In genomic region chr1:32221581-32221979, GRCh38 we compare ENCODE assay signal across 1 cellular context.
TF ChIP-seq lines count a peak whose summit lies in the region.

No MANE protein-coding gene starts in this region.

TF ChIP-seq in K562, 482 proteins besides CTCF, POLR2A, EP300 and RAD21 (continued from another document and continues in another):
- 0 out of 2 replicates have a peak, but pooled peaks have one; percentile 7 for TF ChIP-seq ZNF395 (CRISPR knock-in tag; IDR thresholded peaks at IDR 0.05)
- TF ChIP-seq E2F5 (CRISPR knock-in tag; IDR thresholded peaks at IDR 0.05), result no peak
- TF ChIP-seq BRF1 (IDR thresholded peaks at IDR 0.05; ENCODE audit: borderline replicate concordance, extremely low read depth, insufficient read length), result no peak
- TF ChIP-seq GTF2F1 (IDR thresholded peaks at IDR 0.05; ENCODE audit: low read depth, low read length), result no peak
- no peak for TF ChIP-seq TCF7L2 (IDR thresholded peaks at IDR 0.05; ENCODE audit: low read depth, low read length)
- TF ChIP-seq PHF8 (IDR thresholded peaks at IDR 0.05; ENCODE audit: borderline replicate concordance, low read length), result no peak
- no peak for TF ChIP-seq E2F1 (CRISPR knock-in tag; IDR thresholded peaks at IDR 0.05)
- no peak for TF ChIP-seq ZFP91 (CRISPR knock-in tag; IDR thresholded peaks at IDR 0.05)
- TF ChIP-seq ZNF263 (CRISPR knock-in tag; IDR thresholded peaks at IDR 0.05; ENCODE audit: borderline replicate concordance), result peak; percentile 29; the same call in 1 of the 2 replicates
- no peak for TF ChIP-seq HSF4 (CRISPR knock-in tag; IDR thresholded peaks at IDR 0.05; ENCODE audit: borderline replicate concordance)
- TF ChIP-seq TCF7 (IDR thresholded peaks at IDR 0.05; ENCODE audit: borderline replicate concordance), result no peak
- TF ChIP-seq NFRKB (IDR thresholded peaks at IDR 0.05; ENCODE audit: low read depth), result 0 out of 2 replicates have a peak, but pooled peaks have one; percentile 19
- TF ChIP-seq ATF6 (CRISPR knock-in tag; IDR thresholded peaks at IDR 0.05), result peak; percentile 81; the same call in 1 of the 2 replicates
- no peak for TF ChIP-seq ZNF311 (CRISPR knock-in tag; IDR thresholded peaks at IDR 0.05)
- no peak for TF ChIP-seq TARDBP (IDR thresholded peaks at IDR 0.05)
- no peak for TF ChIP-seq ZC3H8 (IDR thresholded peaks at IDR 0.05)
- TF ChIP-seq CBX2 (IDR thresholded peaks at IDR 0.05; ENCODE audit: insufficient read depth, low read length, poor library complexity, severe bottlenecking), result no peak
- TF ChIP-seq MECOM (CRISPR knock-in tag; IDR thresholded peaks at IDR 0.05), result no peak
- TF ChIP-seq ZNF589 (CRISPR knock-in tag; IDR thresholded peaks at IDR 0.05; ENCODE audit: low read depth), result 0 out of 2 replicates have a peak, but pooled peaks have one; percentile 22
- no peak for TF ChIP-seq YY1 (IDR thresholded peaks at IDR 0.05; ENCODE audit: borderline replicate concordance in 1 of 3, control insufficient read depth in 1 of 3, extremely low read depth in 1 of 3, insufficient read depth in 3 of 3, insufficient read length in 1 of 3, insufficient replicate concordance in 2 of 3, low read depth in 1 of 3, low read length in 2 of 3)
- no peak for TF ChIP-seq ADNP (tag; IDR thresholded peaks at IDR 0.05)
- no peak for TF ChIP-seq TCFL5 (CRISPR knock-in tag; conservative IDR thresholded peaks at IDR 0.05)
- TF ChIP-seq EGR1 (conservative IDR thresholded peaks at IDR 0.05), result no peak
- peak; percentile 60 for TF ChIP-seq CEBPG (CRISPR knock-in tag; IDR thresholded peaks at IDR 0.05)
- peak in 1 of 2 experiments; percentile 71; a peak in 1 of 4 replicates for TF ChIP-seq CEBPG (tag; conservative IDR thresholded peaks at IDR 0.05 in 1 of 2, IDR thresholded peaks at IDR 0.05 in 1 of 2)
- peak; percentile 57; the same call in 1 of the 2 replicates for TF ChIP-seq POLR2H (tag; IDR thresholded peaks at IDR 0.05; ENCODE audit: low read depth)
- TF ChIP-seq ETV5 (CRISPR knock-in tag; IDR thresholded peaks at IDR 0.05; ENCODE audit: low read depth), result peak; percentile 16; the same call in 1 of the 2 replicates
- TF ChIP-seq CHD1 (IDR thresholded peaks at IDR 0.05; ENCODE audit: low read length), result peak; percentile 48
- TF ChIP-seq IRF2 (CRISPR knock-in tag; IDR thresholded peaks at IDR 0.05), result no peak
- TF ChIP-seq NR2C2 (CRISPR knock-in tag; IDR thresholded peaks at IDR 0.05), result peak; percentile 5; the same call in 1 of the 2 replicates
- TF ChIP-seq NR2C2 (tag; IDR thresholded peaks at IDR 0.05), result no peak
- no peak for TF ChIP-seq ZNF384 (IDR thresholded peaks at IDR 0.05; ENCODE audit: low read depth, low read length)
- TF ChIP-seq SUPT5H (IDR thresholded peaks at IDR 0.05), result no peak
- TF ChIP-seq MLX (CRISPR knock-in tag; conservative IDR thresholded peaks at IDR 0.05), result no peak
- TF ChIP-seq NBN (IDR thresholded peaks at IDR 0.05; ENCODE audit: low read depth), result no peak
- TF ChIP-seq MEF2D (tag; conservative IDR thresholded peaks at IDR 0.05; ENCODE audit: low read depth), result no peak
- no peak for TF ChIP-seq FOXM1 (IDR thresholded peaks at IDR 0.05; ENCODE audit: low read depth)
- TF ChIP-seq FOXM1 (CRISPR knock-in tag; IDR thresholded peaks at IDR 0.05; ENCODE audit: low read depth), result 0 out of 2 replicates have a peak, but pooled peaks have one; percentile 30
- TF ChIP-seq UBTF (IDR thresholded peaks at IDR 0.05; ENCODE audit: borderline replicate concordance in 1 of 2, low read depth in 2 of 2, low read length in 2 of 2), result 0 out of 4 replicates have a peak, but pooled peaks of 1 of the 2 experiments have one; percentile 19
- TF ChIP-seq CBX1 (IDR thresholded peaks at IDR 0.05; ENCODE audit: low read depth), result no peak
- TF ChIP-seq SNIP1 (IDR thresholded peaks at IDR 0.05; ENCODE audit: low read depth), result no peak
- TF ChIP-seq GABPB2 (CRISPR knock-in tag; conservative IDR thresholded peaks at IDR 0.05), result 0 out of 2 replicates have a peak, but pooled peaks have one; percentile 52
- TF ChIP-seq CBFB (CRISPR knock-in tag; IDR thresholded peaks at IDR 0.05), result 0 out of 2 replicates have a peak, but pooled peaks have one; percentile 54
- no peak for TF ChIP-seq CBX5 (IDR thresholded peaks at IDR 0.05; ENCODE audit: borderline replicate concordance, low read depth)
- no peak for TF ChIP-seq HNRNPL (IDR thresholded peaks at IDR 0.05; ENCODE audit: low read depth, low read length)
- TF ChIP-seq ZNF175 (CRISPR knock-in tag; IDR thresholded peaks at IDR 0.05; ENCODE audit: low read depth), result no peak
- TF ChIP-seq TSC22D4 (tag; IDR thresholded peaks at IDR 0.05), result no peak
- TF ChIP-seq MEIS2 (IDR thresholded peaks at IDR 0.05; ENCODE audit: partially characterized antibody), result no peak
- no peak for TF ChIP-seq THRB (CRISPR knock-in tag; conservative IDR thresholded peaks at IDR 0.05)
- no peak for TF ChIP-seq RREB1 (CRISPR knock-in tag; IDR thresholded peaks at IDR 0.05)
